Comparison of ENCODE assay signal across 15 cellular contexts in the genomic region with DNA sequence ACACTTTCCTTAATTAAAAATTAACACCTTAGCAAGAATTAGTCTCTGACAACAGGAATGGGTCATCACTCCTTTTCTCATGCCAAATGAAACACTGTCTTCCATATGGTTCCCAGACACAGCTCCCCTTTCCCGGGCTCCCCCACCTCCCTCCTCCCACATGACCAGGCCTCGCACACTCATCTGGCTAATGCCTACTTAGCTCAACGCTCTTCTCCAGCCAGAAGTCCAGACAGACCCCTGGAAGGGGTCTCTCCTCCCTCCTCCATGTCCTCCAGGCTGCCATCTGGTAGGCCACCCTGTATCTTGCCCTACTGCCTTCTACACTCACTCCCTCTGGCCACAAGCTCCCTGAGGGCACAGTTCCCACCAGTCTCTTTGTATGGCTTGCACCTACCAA.
DNase-seq lines count a peak whose midpoint lies in the region; ATAC-seq and TF ChIP-seq lines count a peak whose summit lies in the region.
"Had no signal": no experiment of that assay in that cellular context is flagged by ENCODE, and none has a peak within 500 bp of the region (broad histone marks: within the 10 kb centered on the region; RNA-seq: fewer than 3 reads in every experiment).

No MANE protein-coding gene starts in this region.

- no peak for TF ChIP-seq CTCF in WERI-Rb-1 (IDR thresholded peaks at IDR 0.05; ENCODE audit: low read depth, low read length)

- H3K4me3 ChIP-seq in WERI-Rb-1 (ENCODE audit: low read depth, low read length) = no peak overlapping the region

- H3K27me3 ChIP-seq in WERI-Rb-1 (ENCODE audit: insufficient read depth, low read depth, severe bottlenecking) = no peaks in the 10 kb centered on the region

- peak overlapping the region; percentile 73 for H3K27ac ChIP-seq in WERI-Rb-1
- H3K27ac ChIP-seq: 22Rv1 had no signal

- DNase-seq in DMS 273 (lab: John Stamatoyannopoulos, UW; ENCODE audit: unreplicated experiment) (peak; percentile 44), DMS 273 treated with DMSO at 0.1 percent for 48 hours (lab: John Stamatoyannopoulos, UW) (no peak), WERI-Rb-1 (peak; percentile 88), islet precursor cell (peak; percentile 38), NCI-H2171 (lab: John Stamatoyannopoulos, UW) (no peak), RKO (ENCODE audit: low spot score) (no peak), SW 1271 (lab: John Stamatoyannopoulos, UW) (no peak)
- DNase-seq: COR-L47, DMS53, GF-D8, IMR-90 had no signal

- H3K9me3 ChIP-seq in WERI-Rb-1 (ENCODE audit: severe bottlenecking) = no peaks in the 10 kb centered on the region

- no peaks in the 10 kb centered on the region for H3K36me3 ChIP-seq in WERI-Rb-1

- no peak for ATAC-seq in HG03521 (IDR thresholded peaks at IDR 0.05; ENCODE audit: unreplicated experiment)
- ATAC-seq: CD8-positive, alpha-beta T cell; HCT116 had no signal

Comparison
In these comparisons a context has a peak if more than half of its experiments do, and no peak if none do; other contexts are left out.
1. DNase-seq: peak in DMS 273 (single experiment), WERI-Rb-1 (single experiment) and islet precursor cell (single experiment); none in DMS 273 treated with DMSO at 0.1 percent for 48 hours (single experiment), NCI-H2171 (single experiment), RKO (single experiment) and SW 1271 (0 of 2).